8 cellular contexts compared by ENCODE assay signal in the genomic region with DNA sequence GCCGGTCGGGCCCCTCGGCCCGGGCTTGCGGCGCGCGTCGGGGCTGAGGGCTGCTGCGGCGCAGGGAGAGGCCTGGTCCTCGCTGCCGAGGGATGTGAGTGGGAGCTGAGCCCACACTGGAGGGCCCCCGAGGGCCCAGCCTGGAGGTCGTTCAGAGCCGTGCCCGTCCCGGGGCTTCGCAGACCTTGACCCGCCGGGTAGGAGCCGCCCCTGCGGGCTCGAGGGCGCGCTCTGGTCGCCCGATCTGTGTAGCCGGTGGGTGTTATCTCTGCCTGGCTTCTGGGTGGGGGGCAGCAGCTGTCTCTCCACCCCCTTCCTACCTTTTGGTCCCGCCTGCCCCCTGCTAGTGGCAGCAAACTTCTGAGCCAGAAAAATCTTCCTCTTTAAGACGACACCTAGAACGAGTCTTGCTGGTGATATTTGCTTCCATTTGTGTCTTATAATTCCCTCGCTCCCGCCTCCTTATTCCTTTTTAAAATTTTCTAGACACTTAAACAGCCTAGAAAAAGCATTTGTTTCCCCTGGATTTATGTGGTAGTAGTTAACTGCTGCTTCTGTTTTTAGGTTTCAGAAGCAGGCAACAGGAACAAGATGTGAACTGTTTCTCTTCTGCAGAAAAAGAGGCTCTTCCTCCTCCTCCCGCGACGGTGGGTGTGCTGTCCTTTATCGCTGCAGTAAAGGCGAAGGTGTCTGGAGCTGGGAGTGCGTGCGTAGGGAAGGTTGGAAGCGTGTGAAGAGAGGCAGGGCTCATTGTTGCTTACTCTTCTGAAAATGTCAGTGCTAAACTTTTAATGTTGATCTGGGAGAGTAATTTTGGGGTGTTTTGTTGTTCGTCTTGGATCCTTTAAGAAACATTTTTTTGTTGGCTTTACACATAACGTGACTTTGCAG. TPM values are rescaled to one million over a fixed set of nuclear protein-coding genes. Genes with fewer than 3 reads are reported as not detected.
DNase-seq lines count a peak whose midpoint lies in the region; ATAC-seq and TF ChIP-seq lines count a peak whose summit lies in the region.

No MANE protein-coding gene starts in this region.

- H3K9me3 Mint-ChIP-seq in activated CD4-positive, alpha-beta T cell treated with anti-CD3 and anti-CD28 coated beads for 36 hours (ENCODE audit: low read depth): no peaks in the 10 kb centered on the region

- H3K27ac Mint-ChIP-seq in activated CD4-positive, alpha-beta T cell treated with anti-CD3 and anti-CD28 coated beads for 36 hours: peak overlapping the region; percentile 91

- no peaks in the 10 kb centered on the region for H3K27me3 ChIP-seq in right atrium auricular region

- H3K4me1 ChIP-seq in right atrium auricular region: peaks cover 0 to 35% of the 10 kb centered on the region in 2 donors

- H3K27ac ChIP-seq in right atrium auricular region: peak overlapping the region; percentile 99 to 100

- H3K4me3 Mint-ChIP-seq in activated CD4-positive, alpha-beta T cell treated with anti-CD3 and anti-CD28 coated beads for 36 hours: no peak overlapping the region

- intact Hi-C loops in activated CD4-positive, alpha-beta T cell treated with anti-CD3 and anti-CD28 coated beads for 36 hours (cut with DNase I, micrococcal nuclease): loop anchor here (1.0 to 10.0 kb wide), 12 partner anchors 49 to 1019 kb away; partner anchors contain the start of genes AK3 (in 1 of the 2), CDC37L1 (in 1 of the 2), PLGRKT (in 1 of the 2) and PLPP6 (in 1 of the 2)
- intact Hi-C loops in posterior vena cava (cut with DNase I): loop anchor here (5.0 to 10.0 kb wide), 2 partner anchors 51 to 223 kb away; no protein-coding TSS in a partner anchor

- TF ChIP-seq CTCF in right atrium auricular region (IDR thresholded peaks at IDR 0.05): no peak

- H3K9me3 ChIP-seq in right atrium auricular region: no peaks in the 10 kb centered on the region

- DNase-seq in activated CD4-positive, alpha-beta T cell treated with anti-CD3 and anti-CD28 coated beads for 36 hours: peak; percentile 58
- no peak for DNase-seq in activated CD4-positive, alpha-beta T cell treated with anti-CD3 and anti-CD28 coated beads for 1 hour
- DNase-seq in RPMI8226 (peak; percentile 58), anterior cingulate cortex (lab: John Stamatoyannopoulos, UW) (peak in 36 of 58 donors; percentile 1 to 73 (median 24)), right atrium auricular region (ENCODE audit: low spot score) (no peak), posterior vena cava (ENCODE audit: low spot score) (peak; percentile 79)

- ATAC-seq in activated CD4-positive, alpha-beta T cell treated with anti-CD3 and anti-CD28 coated beads for 36 hours: no peak
- peak; percentile 10 for ATAC-seq in HG03457 (IDR thresholded peaks at IDR 0.05; ENCODE audit: unreplicated experiment)
- ATAC-seq in HG03469 (IDR thresholded peaks at IDR 0.05; ENCODE audit: unreplicated experiment): no peak

- H3K27me3 Mint-ChIP-seq in activated CD4-positive, alpha-beta T cell treated with anti-CD3 and anti-CD28 coated beads for 36 hours: no peaks in the 10 kb centered on the region

- no peaks in the 10 kb centered on the region for H3K36me3 ChIP-seq in right atrium auricular region

- peaks cover 9% of the 10 kb centered on the region for H3K36me3 Mint-ChIP-seq in activated CD4-positive, alpha-beta T cell treated with anti-CD3 and anti-CD28 coated beads for 36 hours (ENCODE audit: low read depth)

- H3K4me1 Mint-ChIP-seq in activated CD4-positive, alpha-beta T cell treated with anti-CD3 and anti-CD28 coated beads for 36 hours: peaks cover 46% of the 10 kb centered on the region

- peak overlapping the region; percentile 75 to 92 for H3K4me3 ChIP-seq in right atrium auricular region

- CTCF ChIA-PET in activated CD4-positive, alpha-beta T cell treated with anti-CD3 and anti-CD28 coated beads for 36 hours (lab: Charles Lee): interaction anchor here (0.5 to 7.0 kb wide), 12 partner anchors 11 to 249 kb away, joined by 3 to 95 read pairs (median 3); partner anchors contain the start of gene AK3

- POLR2A ChIA-PET in activated CD4-positive, alpha-beta T cell treated with anti-CD3 and anti-CD28 coated beads for 36 hours (lab: Charles Lee): interaction anchor here (1.4 kb wide), 1 partner anchor 14 kb away, joined by 6 read pairs; no protein-coding TSS in a partner anchor

RNA-seq across cellular contexts. Expression of gene JAK2, which starts 0.5 kb away (rescaled TPM):
- total RNA-seq in activated CD4-positive, alpha-beta T cell treated with anti-CD3 and anti-CD28 coated beads for 36 hours: 10 to 100 TPM; 19.4 to 19.5 TPM
- total RNA-seq in right atrium auricular region (10 to 100 TPM in 1 of 2 donors, 1 to 10 TPM in 1; 7.6 to 21.6 TPM), posterior vena cava (10 to 100 TPM; 65.8 to 67.2 TPM)

Comparison
In these comparisons a context has a peak if more than half of its experiments do, and no peak if none do; other contexts are left out.
1. DNase-seq: peak in activated CD4-positive, alpha-beta T cell treated with anti-CD3 and anti-CD28 coated beads for 36 hours (single experiment), RPMI8226 (single experiment), anterior cingulate cortex (36 of 58) and posterior vena cava (single experiment); none in activated CD4-positive, alpha-beta T cell treated with anti-CD3 and anti-CD28 coated beads for 1 hour (single experiment) and right atrium auricular region (single experiment).